31 cellular contexts compared by ENCODE assay signal in genomic region chr17:30827082-30827481, GRCh38.
"Had no signal": no experiment of that assay in that cellular context is flagged by ENCODE, and none has a peak within 500 bp of the region (broad histone marks: within the 10 kb centered on the region; RNA-seq: fewer than 3 reads in every experiment).

No MANE protein-coding gene starts in this region.

- H3K4me3 ChIP-seq: SJCRH30, SK-N-MC had no signal

- H3K27me3 Mint-ChIP-seq: activated CD4-positive, alpha-beta memory T cell treated with anti-CD3 and anti-CD28 coated beads, Interleukin-2, amount 10 ng/mL, durations not matched to agents 7 days and 5 days; activated CD8-positive, alpha-beta memory T cell treated with anti-CD3 and anti-CD28 coated beads, Interleukin-2, amount 10 ng/mL, durations not matched to agents 7 days and 5 days; activated naive CD8-positive, alpha-beta T cell treated with anti-CD3 and anti-CD28 coated beads, Interleukin-2, amount 50 U/mL, for 24 hours had no signal

- H3K9me3 ChIP-seq: SJCRH30 had no signal

- FAIRE-seq: bronchial epithelial cell, TTC549 had no signal

- DNase-seq: activated CD4-positive, alpha-beta memory T cell treated with anti-CD3 and anti-CD28 coated beads, Interleukin-2, amount 10 ng/mL, durations not matched to agents 7 days and 5 days; activated CD4-positive, alpha-beta T cell treated with anti-CD3 and anti-CD28 coated beads for 4 hours; activated CD4-positive, alpha-beta T cell treated with anti-CD3 and anti-CD28 coated beads, Interleukin-2, amount 50 U/mL, for 1 hour; activated CD8-positive, alpha-beta memory T cell treated with anti-CD3 and anti-CD28 coated beads for 24 hours; activated CD8-positive, alpha-beta memory T cell treated with anti-CD3 and anti-CD28 coated beads, Interleukin-2, amount 10 ng/mL, durations not matched to agents 7 days and 5 days; activated CD8-positive, alpha-beta memory T cell treated with anti-CD3 and anti-CD28 coated beads, Interleukin-2, amount 50 U/mL, for 48 hours; activated effector memory CD4-positive, alpha-beta T cell treated with Interleukin-2 at 50 U/mL for 16 hours; activated naive CD4-positive, alpha-beta T cell treated with anti-CD3 and anti-CD28 coated beads, Interleukin-2, amount 50 U/mL, for 16 hours; activated naive CD8-positive, alpha-beta T cell treated with anti-CD3 and anti-CD28 coated beads, Interleukin-2, amount 50 U/mL, for 24 hours; anterior cingulate cortex; caudate nucleus; cerebellar nuclear complex; MM.1S; MV-4-11; NCI-H1092; NCI-H1436 treated with DMSO at 0.1 percent for 48 hours; NCI-H1694 treated with DMSO at 0.1 percent for 48 hours; NCI-H2029; NCI-H345; NCI-H524 treated with DMSO at 0.1 percent for 48 hours; SHP77; SJCRH30 had no signal

- H3K4me2 ChIP-seq: KMS-11 had no signal

- H3K27ac Mint-ChIP-seq: activated CD4-positive, alpha-beta memory T cell treated with anti-CD3 and anti-CD28 coated beads, Interleukin-2, amount 10 ng/mL, durations not matched to agents 7 days and 5 days; activated CD8-positive, alpha-beta memory T cell treated with anti-CD3 and anti-CD28 coated beads, Interleukin-2, amount 10 ng/mL, durations not matched to agents 7 days and 5 days; activated naive CD8-positive, alpha-beta T cell treated with anti-CD3 and anti-CD28 coated beads, Interleukin-2, amount 50 U/mL, for 24 hours; T-helper 1 cell treated with Interleukin-12 subunit alpha and Interleukin-12 subunit beta and Interleukin-4 antibody, amounts not matched to agents 30 μg/mL and 1 μg/mL, for 36 hours; T-helper 2 cell treated with Interferon-gamma antibody and Interleukin-4, amounts not matched to agents 5 μg/mL and 100 μg/mL, for 36 hours had no signal

- ATAC-seq: activated CD4-positive, CD25-positive, alpha-beta regulatory T cell treated with anti-CD3 and anti-CD28 coated beads, Interleukin-2, amount 50 U/mL, for 24 hours; activated CD8-positive, alpha-beta memory T cell treated with anti-CD3 and anti-CD28 coated beads, Interleukin-2, amount 10 ng/mL, durations not matched to agents 7 days and 5 days; activated naive CD8-positive, alpha-beta T cell treated with anti-CD3 and anti-CD28 coated beads, Interleukin-2, amount 50 U/mL, for 24 hours; Panc1 had no signal

- H3K27me3 ChIP-seq: SJCRH30 had no signal

- H3K9me3 Mint-ChIP-seq: activated CD4-positive, alpha-beta memory T cell treated with anti-CD3 and anti-CD28 coated beads, Interleukin-2, amount 10 ng/mL, durations not matched to agents 7 days and 5 days; activated naive CD8-positive, alpha-beta T cell treated with anti-CD3 and anti-CD28 coated beads, Interleukin-2, amount 50 U/mL, for 24 hours; T-helper 1 cell treated with Interleukin-12 subunit alpha and Interleukin-12 subunit beta and Interleukin-4 antibody, amounts not matched to agents 30 μg/mL and 1 μg/mL, for 36 hours; T-helper 2 cell treated with Interferon-gamma antibody and Interleukin-4, amounts not matched to agents 5 μg/mL and 100 μg/mL, for 36 hours had no signal

- H3K9ac ChIP-seq: KMS-11 had no signal

- H3K36me3 Mint-ChIP-seq: brain had no signal

- H3K27ac ChIP-seq: KMS-11, SJCRH30, SK-N-MC had no signal

- H3K4me3 Mint-ChIP-seq: activated CD4-positive, alpha-beta memory T cell treated with anti-CD3 and anti-CD28 coated beads, Interleukin-2, amount 10 ng/mL, durations not matched to agents 7 days and 5 days; activated CD8-positive, alpha-beta memory T cell treated with anti-CD3 and anti-CD28 coated beads, Interleukin-2, amount 10 ng/mL, durations not matched to agents 7 days and 5 days; activated naive CD8-positive, alpha-beta T cell treated with anti-CD3 and anti-CD28 coated beads, Interleukin-2, amount 50 U/mL, for 24 hours; T-helper 1 cell treated with Interleukin-12 subunit alpha and Interleukin-12 subunit beta and Interleukin-4 antibody, amounts not matched to agents 30 μg/mL and 1 μg/mL, for 36 hours; T-helper 2 cell treated with Interferon-gamma antibody and Interleukin-4, amounts not matched to agents 5 μg/mL and 100 μg/mL, for 36 hours had no signal

- H3K36me3 ChIP-seq: SJCRH30 had no signal
